In the genomic region with DNA sequence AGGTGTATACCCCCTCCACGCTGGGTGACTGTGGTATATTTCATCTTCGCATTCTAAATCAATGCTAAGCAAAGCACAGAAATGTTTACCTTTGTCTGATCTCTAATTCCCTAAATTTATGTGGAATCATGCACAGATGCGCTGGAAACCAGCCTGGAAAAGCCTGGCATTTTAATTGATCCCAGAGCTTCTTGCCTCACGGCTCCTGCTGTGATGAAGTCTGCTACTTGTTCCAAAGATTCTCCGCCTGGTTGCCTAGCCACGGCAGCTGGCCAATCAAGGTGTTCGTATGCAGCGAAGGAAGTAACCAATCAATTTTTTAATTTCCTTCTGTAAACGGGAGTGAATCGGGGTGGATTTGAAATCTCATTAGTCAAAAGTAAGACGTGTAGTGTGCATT, we compare ENCODE assay signal across 12 cellular contexts.
DNase-seq lines count a peak whose midpoint lies in the region; ATAC-seq and TF ChIP-seq lines count a peak whose summit lies in the region.
"Had no signal": no experiment of that assay in that cellular context is flagged by ENCODE, and none has a peak within 500 bp of the region (broad histone marks: within the 10 kb centered on the region; RNA-seq: fewer than 3 reads in every experiment).

No MANE protein-coding gene starts in this region.

- no peaks in the 10 kb centered on the region for H3K79me2 ChIP-seq in mammary epithelial cell (ENCODE audit: insufficient read depth, low read length)

- H3K9me3 ChIP-seq in mammary epithelial cell (replicated peaks; ENCODE audit: insufficient read depth, low read length) = no peaks in the 10 kb centered on the region

- WGBS in mammary epithelial cell (ENCODE audit: low coverage, missing lambda C conversion rate) = 4% methylated on average over 11 of the region's 11 CpGs

- H3K36me3 Mint-ChIP-seq in mesothelial cell of epicardium = no peaks in the 10 kb centered on the region
- no peaks in the 10 kb centered on the region for H3K36me3 Mint-ChIP-seq in activated T-helper 1 cell treated with anti-CD3 and anti-CD28 coated beads, Interleukin-12 subunit alpha, Interleukin-12 subunit beta, Interleukin-2, Interleukin-4 antibody, amounts not matched to agents 30 ng/mL and 10 ng/mL and 1 ng/mL, durations not matched to agents 14 hours and 24 hours and 36 hours (ENCODE audit: low read depth)
- H3K36me3 Mint-ChIP-seq: CD8-positive, alpha-beta memory T cell had no signal

- H3K9me3 Mint-ChIP-seq in mesothelial cell of epicardium = peaks cover 3% of the 10 kb centered on the region
- H3K9me3 Mint-ChIP-seq in activated T-helper 1 cell treated with anti-CD3 and anti-CD28 coated beads, Interleukin-12 subunit alpha, Interleukin-12 subunit beta, Interleukin-2, Interleukin-4 antibody, amounts not matched to agents 30 ng/mL and 10 ng/mL and 1 ng/mL, durations not matched to agents 14 hours and 24 hours and 36 hours = no peaks in the 10 kb centered on the region
- H3K9me3 Mint-ChIP-seq: CD8-positive, alpha-beta memory T cell; stimulated activated naive CD8-positive, alpha-beta T cell treated with anti-CD3 and anti-CD28 coated beads, Interleukin-15, Interleukin-2, amounts not matched to agents 100 ng/mL and 50 ng/mL, for 24 hours; T-helper 2 cell treated with Interferon-gamma antibody and Interleukin-4, amounts not matched to agents 5 μg/mL and 100 μg/mL, for 36 hours had no signal

- H3K27me3 ChIP-seq in BJ (ENCODE audit: control insufficient read depth, insufficient read depth, low read length) (no peaks in the 10 kb centered on the region), mammary epithelial cell (ENCODE audit: insufficient read depth, low read length) (no peaks in the 10 kb centered on the region)

- H3K27ac ChIP-seq in mammary epithelial cell (ENCODE audit: insufficient read depth, low read depth, low read length) = peak overlapping the region; percentile 20

- no peak overlapping the region for H3K27ac Mint-ChIP-seq in mesothelial cell of epicardium
- no peak overlapping the region for H3K27ac Mint-ChIP-seq in activated T-helper 1 cell treated with anti-CD3 and anti-CD28 coated beads, Interleukin-12 subunit alpha, Interleukin-12 subunit beta, Interleukin-2, Interleukin-4 antibody, amounts not matched to agents 30 ng/mL and 10 ng/mL and 1 ng/mL, durations not matched to agents 14 hours and 24 hours and 36 hours
- H3K27ac Mint-ChIP-seq: CD8-positive, alpha-beta memory T cell; stimulated activated naive CD8-positive, alpha-beta T cell treated with anti-CD3 and anti-CD28 coated beads, Interleukin-15, Interleukin-2, amounts not matched to agents 100 ng/mL and 50 ng/mL, for 24 hours; T-helper 2 cell treated with Interferon-gamma antibody and Interleukin-4, amounts not matched to agents 5 μg/mL and 100 μg/mL, for 36 hours had no signal

- H3K4me3 ChIP-seq in BJ (ENCODE audit: low read depth, low read length) (no peak overlapping the region), mammary epithelial cell (replicated peaks in 1 of 3; ENCODE audit: insufficient read depth in 1 of 3, low read depth in 2 of 3, low read length in 3 of 3) (peak overlapping the region; percentile 4 to 42 (median 40))

- no TSS peak for BruUV-seq in mammary epithelial cell (replicated peaks; lab: Mats Ljungman, UMichigan)

- DNase-seq in BJ (ENCODE audit: low read depth) (peak; percentile 26), NCI-H1105 treated with DMSO at 0.1 percent for 48 hours (lab: John Stamatoyannopoulos, UW) (peak; percentile 80), mammary epithelial cell (peak; percentile 17), mesothelial cell of epicardium (ENCODE audit: low spot score in 2 of 2, unreplicated experiment in 2 of 2) (peak in 1 of 2 experiments; percentile 49)
- no peak for DNase-seq in activated T-helper 1 cell treated with anti-CD3 and anti-CD28 coated beads, Interleukin-12 subunit alpha, Interleukin-12 subunit beta, Interleukin-2, Interleukin-4 antibody, amounts not matched to agents 30 ng/mL and 10 ng/mL and 1 ng/mL, durations not matched to agents 14 hours and 24 hours and 36 hours (ENCODE audit: low spot score)
- DNase-seq in stimulated activated CD4-positive, alpha-beta T cell treated with anti-CD3 and anti-CD28 coated beads, Interleukin-2, amount 100 ng/mL, for 48 hours = no peak
- DNase-seq: activated T-cell treated with anti-CD3 and anti-CD28 coated beads for 4 hours; CD8-positive, alpha-beta memory T cell had no signal

- H3K36me3 ChIP-seq in BJ (ENCODE audit: control insufficient read depth, insufficient read depth, low read length) = no peaks in the 10 kb centered on the region
- no peaks in the 10 kb centered on the region for H3K36me3 ChIP-seq in mammary epithelial cell (ENCODE audit: insufficient read depth, low read length)

- no peak for TF ChIP-seq CTCF in BJ (IDR thresholded peaks at IDR 0.05; ENCODE audit: insufficient read depth, low read depth, low read length)
- TF ChIP-seq CTCF in mammary epithelial cell (conservative IDR thresholded peaks at IDR 0.05 in 1 of 2, IDR thresholded peaks at IDR 0.05 in 1 of 2; ENCODE audit: extremely low read depth in 1 of 2, insufficient read depth in 1 of 2, low read depth in 1 of 2, low read length in 2 of 2) = no peak
- no peak for TF ChIP-seq CTCF in mesothelial cell of epicardium (IDR thresholded peaks at IDR 0.05; ENCODE audit: unreplicated experiment)

- in situ Hi-C loops in mammary epithelial cell (cut with MboI; ENCODE audit: low sequenced_read_pairs in 2 of 2) = no loop called here

- H2AFZ ChIP-seq in mammary epithelial cell (ENCODE audit: low read depth, low read length) = peak overlapping the region; percentile 84

- H3K9ac ChIP-seq in mammary epithelial cell (ENCODE audit: insufficient read depth, low read length) = peak overlapping the region; percentile 35

- intact Hi-C loops in mammary epithelial cell (cut with micrococcal nuclease) = no loop called here
- intact Hi-C loops in activated T-helper 1 cell treated with anti-CD3 and anti-CD28 coated beads, Interleukin-12 subunit alpha, Interleukin-12 subunit beta, Interleukin-2, Interleukin-4 antibody, amounts not matched to agents 30 ng/mL and 10 ng/mL and 1 ng/mL, durations not matched to agents 14 hours and 24 hours and 36 hours (cut with micrococcal nuclease) = no loop called here

- H3K4me3 Mint-ChIP-seq in mesothelial cell of epicardium = peak overlapping the region; percentile 18
- no peak overlapping the region for H3K4me3 Mint-ChIP-seq in activated T-helper 1 cell treated with anti-CD3 and anti-CD28 coated beads, Interleukin-12 subunit alpha, Interleukin-12 subunit beta, Interleukin-2, Interleukin-4 antibody, amounts not matched to agents 30 ng/mL and 10 ng/mL and 1 ng/mL, durations not matched to agents 14 hours and 24 hours and 36 hours
- H3K4me3 Mint-ChIP-seq: CD8-positive, alpha-beta memory T cell; stimulated activated naive CD8-positive, alpha-beta T cell treated with anti-CD3 and anti-CD28 coated beads, Interleukin-15, Interleukin-2, amounts not matched to agents 100 ng/mL and 50 ng/mL, for 24 hours; T-helper 2 cell treated with Interferon-gamma antibody and Interleukin-4, amounts not matched to agents 5 μg/mL and 100 μg/mL, for 36 hours had no signal

- peaks cover 11% of the 10 kb centered on the region for H3K4me1 ChIP-seq in mammary epithelial cell (ENCODE audit: insufficient read depth, low read length)

- no peaks in the 10 kb centered on the region for H3K27me3 Mint-ChIP-seq in mesothelial cell of epicardium (ENCODE audit: low read depth)
- H3K27me3 Mint-ChIP-seq in activated T-helper 1 cell treated with anti-CD3 and anti-CD28 coated beads, Interleukin-12 subunit alpha, Interleukin-12 subunit beta, Interleukin-2, Interleukin-4 antibody, amounts not matched to agents 30 ng/mL and 10 ng/mL and 1 ng/mL, durations not matched to agents 14 hours and 24 hours and 36 hours (ENCODE audit: insufficient read depth) = no peaks in the 10 kb centered on the region
- H3K27me3 Mint-ChIP-seq: CD8-positive, alpha-beta memory T cell had no signal

- CTCF ChIA-PET in BJ (lab: Yijun Ruan, JAX) = no interaction called here
- CTCF ChIA-PET in mammary epithelial cell (lab: Charles Lee; ENCODE audit: low non-redundant PET) = no interaction called here

- dilution Hi-C loops in mammary epithelial cell (cut with HindIII; ENCODE audit: low sequenced_read_pairs) = no loop called here

- no peaks in the 10 kb centered on the region for H4K20me1 ChIP-seq in mammary epithelial cell (ENCODE audit: insufficient read depth, low read length)

- H3K4me2 ChIP-seq in mammary epithelial cell (ENCODE audit: insufficient read depth, low read depth, low read length) = peak overlapping the region; percentile 73

- peaks cover 28% of the 10 kb centered on the region for H3K4me1 Mint-ChIP-seq in mesothelial cell of epicardium
- H3K4me1 Mint-ChIP-seq in activated T-helper 1 cell treated with anti-CD3 and anti-CD28 coated beads, Interleukin-12 subunit alpha, Interleukin-12 subunit beta, Interleukin-2, Interleukin-4 antibody, amounts not matched to agents 30 ng/mL and 10 ng/mL and 1 ng/mL, durations not matched to agents 14 hours and 24 hours and 36 hours (ENCODE audit: low read depth) = no peaks in the 10 kb centered on the region
- H3K4me1 Mint-ChIP-seq: CD8-positive, alpha-beta memory T cell had no signal

- ATAC-seq in GM21786 (IDR thresholded peaks at IDR 0.05; ENCODE audit: unreplicated experiment) = no peak
- ATAC-seq in HG03095 (IDR thresholded peaks at IDR 0.05; ENCODE audit: unreplicated experiment) = no peak

- POLR2A ChIA-PET in BJ (lab: Charles Lee) = no interaction called here

Comparison
In these comparisons a context has a peak if more than half of its experiments do, and no peak if none do; other contexts are left out.
1. DNase-seq: peak in BJ (single experiment), NCI-H1105 treated with DMSO at 0.1 percent for 48 hours (single experiment) and mammary epithelial cell (single experiment); none in activated T-helper 1 cell treated with anti-CD3 and anti-CD28 coated beads, Interleukin-12 subunit alpha, Interleukin-12 subunit beta, Interleukin-2, Interleukin-4 antibody, amounts not matched to agents 30 ng/mL and 10 ng/mL and 1 ng/mL, durations not matched to agents 14 hours and 24 hours and 36 hours (single experiment) and stimulated activated CD4-positive, alpha-beta T cell treated with anti-CD3 and anti-CD28 coated beads, Interleukin-2, amount 100 ng/mL, for 48 hours (0 of 2).